10 cellular contexts compared by ENCODE assay signal in genomic region chr3:171221104-171221503, GRCh38.
"Had no signal": no experiment of that assay in that cellular context is flagged by ENCODE, and none has a peak within 500 bp of the region (broad histone marks: within the 10 kb centered on the region; RNA-seq: fewer than 3 reads in every experiment).

No MANE protein-coding gene starts in this region.

- H3K4me3 Mint-ChIP-seq: GM23338, H9, HFFc6, IgD-negative memory B cell had no signal

- H3K4me2 ChIP-seq: GM23338 had no signal

- H3K27me3 Mint-ChIP-seq: IgD-negative memory B cell had no signal

- H3K4me1 Mint-ChIP-seq: H9 had no signal

- DNase-seq: H9, HCEC 1CT, HFFc6, KG1 had no signal

- ATAC-seq: GM23338, HepG2 had no signal

- FAIRE-seq: H1, H54, HepG2 had no signal

- H2AFZ ChIP-seq: GM23338 had no signal

- H3K4me3 ChIP-seq: GM23338 had no signal

- H3K27ac ChIP-seq: HL-60 had no signal

- H3K27ac Mint-ChIP-seq: GM23338, H9, HFFc6, IgD-negative memory B cell had no signal

- H3K9me3 Mint-ChIP-seq: HFFc6 had no signal
